8 cellular contexts compared by ENCODE assay signal in genomic region chr1:221741971-221742554, GRCh38. TPM values are rescaled to one million over a fixed set of nuclear protein-coding genes. Genes with fewer than 3 reads are reported as not detected.
DNase-seq lines count a peak whose midpoint lies in the region; ATAC-seq and TF ChIP-seq lines count a peak whose summit lies in the region.

Gene DUSP10 (minus strand): TSS chr1:221742089. CDS start chr1:221739744, 2,345 bp downstream.

- no peak within 1 kb of the TSS for H3K4me3 Mint-ChIP-seq in natural killer cell treated with Interleukin-12 subunit alpha and Interleukin-12 subunit beta and Interleukin-15 and Interleukin-18, amount 100 ng/mL, for 72 hours

- H3K36me3 ChIP-seq in H7 (replicated peaks; ENCODE audit: control insufficient read depth, insufficient read depth, low read length) = peaks cover 2% of the 10 kb centered on the region; the same call in 1 of the 2 replicates

- TF ChIP-seq POLR2A in Raji (IDR thresholded peaks at IDR 0.05; ENCODE audit: insufficient read depth, low read depth, low read length) = peak; percentile 79

- peaks cover 30% of the 10 kb centered on the region for H3K36me3 Mint-ChIP-seq in natural killer cell treated with Interleukin-12 subunit alpha and Interleukin-12 subunit beta and Interleukin-15 and Interleukin-18, amount 100 ng/mL, for 72 hours

- ATAC-seq in natural killer cell treated with Interleukin-12 subunit alpha and Interleukin-12 subunit beta and Interleukin-15 and Interleukin-18, amount 100 ng/mL, for 72 hours = peak; percentile 93 to 95

- H3K4me1 Mint-ChIP-seq in natural killer cell treated with Interleukin-12 subunit alpha and Interleukin-12 subunit beta and Interleukin-15 and Interleukin-18, amount 100 ng/mL, for 72 hours (ENCODE audit: low read depth in 2 of 2) = peaks cover 16 to 41% of the 10 kb centered on the region in 2 donors

- peak within 1 kb of the TSS; percentile 73 for H3K4me3 ChIP-seq in H7 (ENCODE audit: insufficient read depth, low read depth, low read length)
- peak within 1 kb of the TSS; percentile 98 for H3K4me3 ChIP-seq in fibroblast of the aortic adventitia (ENCODE audit: low read depth, low read length)

- no peaks in the 10 kb centered on the region for H3K27me3 Mint-ChIP-seq in natural killer cell treated with Interleukin-12 subunit alpha and Interleukin-12 subunit beta and Interleukin-15 and Interleukin-18, amount 100 ng/mL, for 72 hours

- DNase-seq in ELR (ENCODE audit: low read depth) = peak; percentile 100
- DNase-seq in H7 = peak; percentile 97
- peak; percentile 100 for DNase-seq in M059J (ENCODE audit: low read depth)
- peak; percentile 97 for DNase-seq in activated T-helper 9 cell treated with anti-CD3 and anti-CD28 coated beads, Interleukin-2, amount 50 U/mL, for 16 hours (ENCODE audit: low read depth)
- peak; percentile 99 for DNase-seq in fibroblast of the aortic adventitia (ENCODE audit: low read depth)
- peak; percentile 99 for DNase-seq in natural killer cell treated with Interleukin-12 subunit alpha and Interleukin-12 subunit beta and Interleukin-15 and Interleukin-18, amount 100 ng/mL, for 72 hours (ENCODE audit: low spot score)
- peak; percentile 99 for DNase-seq in stimulated activated naive CD4-positive, alpha-beta T cell treated with Interleukin-2 at 50 U/mL for 16 hours (lab: John Stamatoyannopoulos, UW)

- H3K27me3 ChIP-seq in H7 (ENCODE audit: control insufficient read depth, insufficient read depth, low read length) = peaks cover 11% of the 10 kb centered on the region

- no peaks in the 10 kb centered on the region for H3K9me3 Mint-ChIP-seq in natural killer cell treated with Interleukin-12 subunit alpha and Interleukin-12 subunit beta and Interleukin-15 and Interleukin-18, amount 100 ng/mL, for 72 hours

- no peak within 1 kb of the TSS for H3K27ac Mint-ChIP-seq in natural killer cell treated with Interleukin-12 subunit alpha and Interleukin-12 subunit beta and Interleukin-15 and Interleukin-18, amount 100 ng/mL, for 72 hours

- TF ChIP-seq CTCF in fibroblast of the aortic adventitia (IDR thresholded peaks at IDR 0.05; ENCODE audit: insufficient read depth, low read length) = no peak

RNA-seq across cellular contexts. Expression of gene DUSP10, which starts in this region (rescaled TPM):
- total RNA-seq in H7 (2014; rRNA removed; shearing (Covaris generic)) = 16.5 and 16.6 TPM in 2 replicates
- 44.3 and 51.8 TPM in 2 replicates for total RNA-seq in M059J (2014; rRNA removed; shearing (Covaris generic))
- 8.0 and 26.8 TPM in 2 replicates for total RNA-seq in fibroblast of the aortic adventitia (ENCODE audit: low replicate concordance)
- total RNA-seq in natural killer cell treated with Interleukin-12 subunit alpha and Interleukin-12 subunit beta and Interleukin-15 and Interleukin-18, amount 100 ng/mL, for 72 hours = 10 to 100 TPM; 43.3 to 85.2 TPM

Comparison
In these comparisons a context has a peak if more than half of its experiments do, and no peak if none do; other contexts are left out.
1. Peak in every context shown above with its lines: DNase-seq, ATAC-seq and H3K4me3 ChIP-seq.